18 cellular contexts compared by ENCODE assay signal in the genomic region with DNA sequence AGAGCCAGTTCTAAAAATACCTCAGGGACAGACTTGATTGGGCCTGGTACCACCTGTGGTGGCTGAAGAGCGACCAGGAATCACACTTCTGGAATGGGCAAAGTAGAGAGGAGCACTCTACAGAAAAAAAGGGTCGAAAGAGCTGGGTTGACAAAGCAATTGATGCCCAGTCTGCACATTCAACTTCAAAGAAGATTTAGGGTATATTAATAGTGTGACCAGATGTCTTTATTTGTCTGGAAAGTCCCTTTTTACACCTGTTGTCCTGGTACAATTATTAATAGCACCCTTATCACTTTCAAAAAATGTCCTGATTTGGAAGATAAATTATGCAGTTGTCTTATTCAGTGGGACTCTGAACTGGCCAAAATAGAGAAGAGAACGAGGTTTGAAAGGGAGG.
"Had no signal": no experiment of that assay in that cellular context is flagged by ENCODE, and none has a peak within 500 bp of the region (broad histone marks: within the 10 kb centered on the region; RNA-seq: fewer than 3 reads in every experiment).

No MANE protein-coding gene starts in this region.

- H3K4me1 Mint-ChIP-seq: natural killer cell, neural progenitor cell had no signal

- H3K27ac ChIP-seq: heart right ventricle, neural progenitor cell, ovary, stomach, thoracic aorta, transverse colon had no signal

- H3K9ac ChIP-seq: neural progenitor cell had no signal

- H3K4me3 Mint-ChIP-seq: natural killer cell, neural progenitor cell had no signal

- H3K9me3 Mint-ChIP-seq: natural killer cell, neural progenitor cell had no signal

- H3K27me3 ChIP-seq: heart right ventricle, neural progenitor cell, ovary, stomach, transverse colon had no signal

- DNase-seq: cerebellar nuclear complex; dermis blood vessel endothelial cell; effector CD8-positive, alpha-beta T cell; heart right ventricle; hypothalamus; kidney glomerular epithelial cell; natural killer cell; nucleus accumbens; ovary; right cardiac atrium; stimulated activated CD4-positive, alpha-beta T cell treated with anti-CD3 and anti-CD28 coated beads, Interleukin-4, amount 100 ng/mL, for 1 hour; stimulated activated naive CD4-positive, alpha-beta T cell; stomach; substantia nigra; transverse colon had no signal

- H3K27ac Mint-ChIP-seq: natural killer cell, neural progenitor cell had no signal

- H3K9me3 ChIP-seq: heart right ventricle, ovary, stomach, thoracic aorta, transverse colon had no signal

- H2AFZ ChIP-seq: neural progenitor cell had no signal

- ATAC-seq: esophagus mucosa, heart right ventricle, natural killer cell, right cardiac atrium had no signal

- H3K4me2 ChIP-seq: neural progenitor cell had no signal

- H3K4me1 ChIP-seq: neural progenitor cell, stomach, transverse colon had no signal

- H3K36me3 Mint-ChIP-seq: natural killer cell, neural progenitor cell had no signal

- H3K36me3 ChIP-seq: heart right ventricle, neural progenitor cell, ovary, stomach, thoracic aorta, transverse colon had no signal

- H3K4me3 ChIP-seq: heart right ventricle, neural progenitor cell, ovary, stomach, thoracic aorta, transverse colon had no signal
